35 cellular contexts compared by ENCODE assay signal in the genomic region with DNA sequence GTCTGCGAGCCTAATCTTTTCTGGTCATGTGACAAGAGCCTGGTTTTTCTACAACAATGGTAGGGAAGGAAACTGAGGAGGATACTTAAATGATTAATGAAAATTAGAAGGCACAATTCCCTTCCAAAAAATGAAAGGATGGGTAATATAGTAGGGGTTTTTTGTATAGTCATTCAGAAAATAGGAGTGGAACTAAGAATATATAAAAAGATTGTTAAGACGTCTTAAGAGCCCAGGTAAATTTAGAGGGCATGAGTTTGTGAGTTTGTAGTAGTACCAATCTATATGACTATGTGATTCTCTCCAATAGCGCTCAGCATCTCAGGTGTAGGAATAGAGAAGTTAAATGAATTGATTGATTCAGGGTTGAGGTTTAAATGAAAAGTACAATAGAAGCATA. TPM values are rescaled to one million over a fixed set of nuclear protein-coding genes. Genes with fewer than 3 reads are reported as not detected.
DNase-seq lines count a peak whose midpoint lies in the region; ATAC-seq, FAIRE-seq and TF ChIP-seq lines count a peak whose summit lies in the region.
"Had no signal": no experiment of that assay in that cellular context is flagged by ENCODE, and none has a peak within 500 bp of the region (broad histone marks: within the 10 kb centered on the region; RNA-seq: fewer than 3 reads in every experiment).

No MANE protein-coding gene starts in this region.

- SMC1A ChIA-PET in GM12878 (lab: Charles Lee; ENCODE audit: uncharacterized antibody, unreplicated experiment), result no interaction called here

- no peaks in the 10 kb centered on the region for H3K9me1 ChIP-seq in K562 (ENCODE audit: control insufficient read depth, insufficient read depth, low read length)

- H3K27me3 ChIP-seq in OCI-LY3 (ENCODE audit: low read depth, low read length) (no peaks in the 10 kb centered on the region), GM12878 (replicated peaks in 1 of 2; ENCODE audit: control insufficient read depth in 2 of 2, insufficient read depth in 2 of 2, low read length in 1 of 2) (no peaks in the 10 kb centered on the region), K562 (ENCODE audit: control insufficient read depth in 2 of 2, insufficient read depth in 2 of 2, low read length in 2 of 2) (no peaks in the 10 kb centered on the region), osteoblast (ENCODE audit: insufficient read depth, low read length) (no peaks in the 10 kb centered on the region), GM23248 (replicated peaks; ENCODE audit: insufficient read depth) (no peaks in the 10 kb centered on the region)
- H3K27me3 ChIP-seq: BE2C; BLaER1; BLaER1 treated with 17β-estradiol and CSF1 and Interleukin-3, amounts not matched to agents 10 nM and 100 nM had no signal

- FAIRE-seq in GM12878 (lab: Jason Lieb, UNC) (no peak), K562 (lab: Jason Lieb, UNC) (no peak)
- FAIRE-seq: A204.1, A549, D721Med had no signal

- intact Hi-C loops in GM12878 (cut with micrococcal nuclease; ENCODE audit: unreplicated experiment) (no loop called here), K562 (cut with micrococcal nuclease) (no loop called here)

- RAD21 ChIA-PET in GM12878 (lab: Charles Lee; ENCODE audit: unreplicated experiment), result no interaction called here

- DNase-seq in GM12878 (ENCODE audit: low read depth, low spot score) (no peak), K562 (ENCODE audit: extremely low read depth in 1 of 4, low spot score in 3 of 4) (no peak), osteoblast (ENCODE audit: insufficient read length, low spot score, missing footprints) (peak; percentile 10), LoVo (ENCODE audit: low spot score) (no peak), GM23248 (no peak)
- DNase-seq: 8988T; ACHN; AML-193; BE2C; C1 segment of cervical spinal cord; Caco-2; Calu3; CD4-positive, alpha-beta memory T cell; CD4-positive, alpha-beta T cell; CD4-positive, CD25-positive, alpha-beta regulatory T cell; CD8-positive, alpha-beta memory T cell; CD8-positive, alpha-beta T cell; COR-L47; DMS 273 treated with DMSO at 0.1 percent for 48 hours; DMS153; DMS53; DMS79; DMS79 treated with DMSO at 0.1 percent for 48 hours; DND-41; EL had no signal

- H3K9me3 ChIP-seq in OCI-LY3 (ENCODE audit: insufficient read depth, low read length), result no peaks in the 10 kb centered on the region
- no peaks in the 10 kb centered on the region for H3K9me3 ChIP-seq in GM12878 (replicated peaks; ENCODE audit: control insufficient read depth, insufficient read depth, low read length)
- no peaks in the 10 kb centered on the region for H3K9me3 ChIP-seq in K562 (replicated peaks; ENCODE audit: control insufficient read depth, insufficient read depth, low read depth, low read length)
- H3K9me3 ChIP-seq in osteoblast (ENCODE audit: low read depth, low read length), result no peaks in the 10 kb centered on the region
- no peaks in the 10 kb centered on the region for H3K9me3 ChIP-seq in GM23248 (ENCODE audit: low read depth)
- H3K9me3 ChIP-seq: A549; BE2C; BLaER1; BLaER1 treated with 17β-estradiol and CSF1 and Interleukin-3, amounts not matched to agents 10 nM and 100 nM; Caco-2 had no signal

- H3K4me2 ChIP-seq in OCI-LY3 (ENCODE audit: low read length) (peak overlapping the region; percentile 60), GM12878 (ENCODE audit: control insufficient read depth, insufficient read depth) (no peak overlapping the region), K562 (ENCODE audit: insufficient read depth, low read length) (no peak overlapping the region), osteoblast (ENCODE audit: insufficient read depth, low read length) (no peak overlapping the region), GM23248 (ENCODE audit: unreplicated experiment) (no peak overlapping the region)
- H3K4me2 ChIP-seq: A549; BLaER1; BLaER1 treated with 17β-estradiol and CSF1 and Interleukin-3, amounts not matched to agents 10 nM and 100 nM had no signal

- CTCF ChIA-PET in GM12878 (lab: Yijun Ruan, JAX), result interaction anchor here (0.6 to 1.7 kb wide), 2 partner anchors 12 to 17 kb away, joined by 3 to 4 read pairs; no protein-coding TSS in a partner anchor
- CTCF ChIA-PET in K562 (lab: Yijun Ruan, JAX; ENCODE audit: low intra/inter-chr PET ratio), result no interaction called here

- peak; percentile 31; the same call in 2 of the 3 replicates for ATAC-seq in GM12878
- ATAC-seq in K562, result no peak
- ATAC-seq in GM18520 (IDR thresholded peaks at IDR 0.05; ENCODE audit: unreplicated experiment), result no peak
- ATAC-seq in GM18498 (IDR thresholded peaks at IDR 0.05; ENCODE audit: unreplicated experiment), result no peak
- ATAC-seq: A549; CD8-positive, alpha-beta T cell had no signal

- H3K79me2 ChIP-seq in OCI-LY3 (ENCODE audit: low read length) (no peaks in the 10 kb centered on the region), GM12878 (ENCODE audit: control insufficient read depth, insufficient read depth, low read length) (no peaks in the 10 kb centered on the region), K562 (ENCODE audit: control insufficient read depth, insufficient read depth, low read length) (no peaks in the 10 kb centered on the region), osteoblast (ENCODE audit: insufficient read depth, low read length) (no peaks in the 10 kb centered on the region), GM23248 (ENCODE audit: insufficient read depth) (no peaks in the 10 kb centered on the region)

- no peaks in the 10 kb centered on the region; the same call in 1 of the 2 replicates for H3K9me2 ChIP-seq in GM23248 (ENCODE audit: insufficient read depth)

- H2AFZ ChIP-seq in OCI-LY3 (ENCODE audit: low read depth, low read length) (no peak overlapping the region), GM12878 (ENCODE audit: control insufficient read depth, low read depth, low read length) (no peak overlapping the region), K562 (ENCODE audit: low read depth, low read length) (no peak overlapping the region), osteoblast (ENCODE audit: low read length) (no peak overlapping the region), GM23248 (no peak overlapping the region)

- H4K20me1 ChIP-seq in OCI-LY3 (ENCODE audit: insufficient read depth, low read length) (no peaks in the 10 kb centered on the region), GM12878 (ENCODE audit: control insufficient read depth, insufficient read depth) (no peaks in the 10 kb centered on the region), K562 (replicated peaks; ENCODE audit: control insufficient read depth, insufficient read depth, low read length) (no peaks in the 10 kb centered on the region), osteoblast (ENCODE audit: insufficient read depth, low read length) (no peaks in the 10 kb centered on the region), GM23248 (ENCODE audit: insufficient read depth) (no peaks in the 10 kb centered on the region)
- H4K20me1 ChIP-seq: BLaER1; BLaER1 treated with 17β-estradiol and CSF1 and Interleukin-3, amounts not matched to agents 10 nM and 100 nM had no signal

- no peaks in the 10 kb centered on the region for H3K36me3 ChIP-seq in OCI-LY3 (replicated peaks; ENCODE audit: low read depth, low read length)
- no peaks in the 10 kb centered on the region for H3K36me3 ChIP-seq in GM12878 (ENCODE audit: control insufficient read depth in 2 of 2, insufficient read depth in 2 of 2, low read length in 1 of 2)
- H3K36me3 ChIP-seq in K562 (ENCODE audit: control insufficient read depth, insufficient read depth, low read length), result no peaks in the 10 kb centered on the region
- no peaks in the 10 kb centered on the region for H3K36me3 ChIP-seq in osteoblast (ENCODE audit: insufficient read depth, low read length)
- H3K36me3 ChIP-seq in GM23248 (ENCODE audit: low read depth), result no peaks in the 10 kb centered on the region
- H3K36me3 ChIP-seq: BE2C, BLaER1 had no signal

- H3K9ac ChIP-seq in OCI-LY3 (ENCODE audit: low read length) (no peak overlapping the region), GM12878 (ENCODE audit: control insufficient read depth, insufficient read depth, low read length) (no peak overlapping the region), K562 (ENCODE audit: insufficient read depth in 1 of 2, low read depth in 2 of 2, low read length in 2 of 2) (no peak overlapping the region), GM23248 (no peak overlapping the region)
- H3K9ac ChIP-seq: BLaER1; BLaER1 treated with 17β-estradiol and CSF1 and Interleukin-3, amounts not matched to agents 10 nM and 100 nM had no signal

- WGBS in GM12878 (ENCODE audit: insufficient coverage, insufficient replicate concordance, low lambda C conversion rate, missing lambda C conversion rate), result 60% methylated on average over 3 of the region's 3 CpGs
- WGBS in K562 (ENCODE audit: insufficient coverage, low coverage, missing lambda C conversion rate), result 5% methylated on average over 3 of the region's 3 CpGs
- WGBS in GM23248 (ENCODE audit: low coverage in 1 of 2, low lambda C conversion rate in 2 of 2, missing lambda C conversion rate in 2 of 2), 2 experiments, result 94 to 99% methylated on average over 3 of the region's 3 CpGs

- H3K4me3 ChIP-seq in OCI-LY3 (ENCODE audit: low read length) (0 out of 2 replicates have a peak overlapping the region, but pooled peaks have one; percentile 7), GM12878 (no peak overlapping the region), K562 (no peak overlapping the region), osteoblast (ENCODE audit: insufficient read depth, low read length) (no peak overlapping the region), GM23248 (no peak overlapping the region)
- H3K4me3 ChIP-seq: A549; BLaER1; BLaER1 treated with 17β-estradiol and CSF1 and Interleukin-3, amounts not matched to agents 10 nM and 100 nM had no signal

- no peak for TF ChIP-seq EP300 in GM12878 (IDR thresholded peaks at IDR 0.05; ENCODE audit: borderline replicate concordance in 1 of 2, control insufficient read depth in 1 of 2, low read depth in 2 of 2, low read length in 2 of 2)
- TF ChIP-seq EP300 in K562 (IDR thresholded peaks at IDR 0.05; ENCODE audit: low read length), result no peak

- TF ChIP-seq POLR2A in GM12878 (IDR thresholded peaks at IDR 0.05; ENCODE audit: low read depth, low read length), result no peak
- TF ChIP-seq POLR2A in K562 (conservative IDR thresholded peaks at IDR 0.05), result no peak

- TF ChIP-seq RAD21 in GM12878 (IDR thresholded peaks at IDR 0.05; ENCODE audit: insufficient read depth, low read depth, low read length) (no peak), K562 (CRISPR knock-in tag; conservative IDR thresholded peaks at IDR 0.05 in 1 of 2, IDR thresholded peaks at IDR 0.05 in 1 of 2) (no peak)

- H3K4me1 ChIP-seq in OCI-LY3 (ENCODE audit: low read length), result peaks cover 27% of the 10 kb centered on the region
- H3K4me1 ChIP-seq in GM12878 (ENCODE audit: control insufficient read depth, insufficient read depth, low read length), result no peaks in the 10 kb centered on the region
- H3K4me1 ChIP-seq in K562 (replicated peaks in 1 of 2; ENCODE audit: control insufficient read depth in 2 of 2, insufficient read depth in 2 of 2, low read length in 2 of 2), result no peaks in the 10 kb centered on the region
- no peaks in the 10 kb centered on the region for H3K4me1 ChIP-seq in osteoblast (ENCODE audit: insufficient read depth, low read length)
- no peaks in the 10 kb centered on the region for H3K4me1 ChIP-seq in GM23248 (ENCODE audit: insufficient read depth)
- H3K4me1 ChIP-seq: A549; BE2C; BLaER1; BLaER1 treated with 17β-estradiol and CSF1 and Interleukin-3, amounts not matched to agents 10 nM and 100 nM; Caco-2 had no signal

- H3K27ac ChIP-seq in OCI-LY3 (ENCODE audit: low read length) (no peak overlapping the region), GM12878 (ENCODE audit: control insufficient read depth, insufficient read depth) (no peak overlapping the region), K562 (ENCODE audit: extremely low read depth, low read depth, low read length) (no peak overlapping the region), osteoblast (ENCODE audit: low read depth, low read length) (no peak overlapping the region), GM23248 (no peak overlapping the region)
- H3K27ac ChIP-seq: 22Rv1; A549; BLaER1; BLaER1 treated with 17β-estradiol and CSF1 and Interleukin-3, amounts not matched to agents 10 nM and 100 nM; C4-2B had no signal

- no peaks in the 10 kb centered on the region for H3F3A ChIP-seq in GM23248 (ENCODE audit: insufficient read depth)

- POLR2A ChIA-PET in GM12878 (lab: Charles Lee), result no interaction called here
- POLR2A ChIA-PET in K562 (lab: Yijun Ruan, JAX), result no interaction called here

- in situ Hi-C loops in GM12878 (cut with MboI) (no loop called here), K562 (cut with MboI) (no loop called here), GM23248 (cut with MboI) (no loop called here)

- no peak for TF ChIP-seq CTCF in OCI-LY3 (IDR thresholded peaks at IDR 0.05; ENCODE audit: low read depth, low read length)
- no peak for TF ChIP-seq CTCF in GM12878 (IDR thresholded peaks at IDR 0.05 in 2 of 3, conservative IDR thresholded peaks at IDR 0.05 in 1 of 3; ENCODE audit: control insufficient read depth in 2 of 3, extremely low read depth in 1 of 3, insufficient read depth in 1 of 3, low read depth in 3 of 3, low read length in 3 of 3)
- no peak for TF ChIP-seq CTCF in K562 (IDR thresholded peaks at IDR 0.05 in 2 of 3, conservative IDR thresholded peaks at IDR 0.05 in 1 of 3; ENCODE audit: insufficient read depth in 2 of 3, low read depth in 1 of 3, low read length in 3 of 3)
- no peak for TF ChIP-seq CTCF in osteoblast (IDR thresholded peaks at IDR 0.05; ENCODE audit: extremely low read depth, low read depth, low read length)

- BruUV-seq in GM12878 (replicated peaks; lab: Mats Ljungman, UMichigan), result no TSS peak
- no TSS peak for BruUV-seq in K562 (replicated peaks; lab: Mats Ljungman, UMichigan)

RNA-seq across cellular contexts. Expression of a gene that starts 50.1 kb away (rescaled TPM):
- 7.5 and 7.9 TPM in 2 replicates for total RNA-seq in GM12878 (2013; cell fraction: nucleolus; rRNA removed)
- total RNA-seq in GM12878 (2014; rRNA removed) (16.3 and 22.0 TPM in 2 replicates), GM12878 (2014; rRNA removed; fragmentation: Illumina TruSeq; extraction: Trizol) (18.7 and 20.4 TPM in 2 replicates), GM12878 (2021) (12.0 and 14.5 TPM in 2 replicates), K562 (2014; rRNA removed) (15.3 and 15.6 TPM in 2 replicates), K562 (2014; rRNA removed; fragmentation: Illumina TruSeq; extraction: Trizol) (28.0 and 28.3 TPM in 2 replicates), K562 (2015; rRNA removed; fragmentation: Illumina TruSeq; extraction: Trizol) (25.0 and 26.3 TPM in 2 replicates), K562 (2021) (13.1 and 16.3 TPM in 2 replicates), osteoblast (69.1 and 76.0 TPM in 2 replicates)
- 12.6 TPM for polyA plus RNA-seq in GM12878 (2011; ENCODE audit: low read depth)
- polyA plus RNA-seq in GM12878 (2011; rRNA removed) (24.0 and 33.6 TPM in 2 replicates), GM12878 (2014; fragmentation: Illumina TruSeq; extraction: Trizol) (21.3 and 26.0 TPM in 2 replicates), GM12878 (2014; fragmentation: Nextera tagmentation; extraction: Ambion mirVana) (10 to 100 TPM; 27.2 to 28.2 TPM), GM12878 (2014; rRNA removed) (14.6 and 18.1 TPM in 2 replicates), GM12878 (2016; fragmentation: Nextera tagmentation; extraction: Ambion mirVana) (10 to 100 TPM; 24.9 to 26.4 TPM), K562 (2011; rRNA removed) (30.3 and 37.8 TPM in 2 replicates), K562 (2014; fragmentation: Illumina TruSeq; extraction: Trizol) (24.2 and 28.4 TPM in 2 replicates), K562 (2014; fragmentation: Nextera tagmentation; extraction: Ambion mirVana) (10 to 100 TPM; 32.6 to 35.3 TPM), K562 (2014; rRNA removed) (32.1 and 34.3 TPM in 2 replicates), GM23248 (2016; fragmentation: Nextera tagmentation; extraction: Ambion mirVana) (121 and 122 TPM in 2 replicates)
- polyA plus RNA-seq in GM12878 (2011; cell fraction: cytosol; rRNA removed), result 10.5 and 14.7 TPM in 2 replicates
- polyA plus RNA-seq in GM12878 (2011; cell fraction: nucleus; rRNA removed), result 4.8 and 5.1 TPM in 2 replicates
- polyA plus RNA-seq in GM12878 (2012), result 10.9 and 12.8 TPM in 2 replicates
- polyA minus RNA-seq in GM12878 (2011; rRNA and poly(A)+ RNA removed), result 3.5 and 3.6 TPM in 2 replicates
- polyA minus RNA-seq in GM12878 (2011; cell fraction: cytosol; rRNA and poly(A)+ RNA removed), result 2.1 and 2.7 TPM in 2 replicates
- polyA minus RNA-seq in GM12878 (2011; cell fraction: nucleus; rRNA and poly(A)+ RNA removed), result 1.9 and 2.7 TPM in 2 replicates
- 2.5 and 10.5 TPM in 2 replicates for total RNA-seq in K562 (2011; cell fraction: chromatin; rRNA removed; ENCODE audit: low replicate concordance)
- 2.8 and 3.4 TPM in 2 replicates for total RNA-seq in K562 (2011; cell fraction: nucleolus; rRNA removed)
- total RNA-seq in K562 (2011; cell fraction: nucleoplasm; rRNA removed), result 5.0 and 13.4 TPM in 2 replicates
- polyA plus RNA-seq in K562 (2011; cell fraction: cytosol; rRNA removed), result 12.9 and 20.7 TPM in 2 replicates
- polyA plus RNA-seq in K562 (2011; cell fraction: nucleus; rRNA removed), result 4.8 and 7.1 TPM in 2 replicates
- polyA plus RNA-seq in K562 (2012), result 24.2 and 24.8 TPM in 2 replicates
- polyA minus RNA-seq in K562 (2011; rRNA and poly(A)+ RNA removed), result 6.1 and 7.4 TPM in 2 replicates
- polyA minus RNA-seq in K562 (2011; cell fraction: cytosol; rRNA and poly(A)+ RNA removed), result 2.8 and 3.1 TPM in 2 replicates
- polyA minus RNA-seq in K562 (2011; cell fraction: nucleus; rRNA and poly(A)+ RNA removed), result 1.6 and 3.2 TPM in 2 replicates
- 110 and 116 TPM in 2 replicates for total RNA-seq in GM23248 (2014; rRNA removed; shearing (Covaris generic))
